Comparison of ENCODE assay signal across 1 cellular context in the genomic region with DNA sequence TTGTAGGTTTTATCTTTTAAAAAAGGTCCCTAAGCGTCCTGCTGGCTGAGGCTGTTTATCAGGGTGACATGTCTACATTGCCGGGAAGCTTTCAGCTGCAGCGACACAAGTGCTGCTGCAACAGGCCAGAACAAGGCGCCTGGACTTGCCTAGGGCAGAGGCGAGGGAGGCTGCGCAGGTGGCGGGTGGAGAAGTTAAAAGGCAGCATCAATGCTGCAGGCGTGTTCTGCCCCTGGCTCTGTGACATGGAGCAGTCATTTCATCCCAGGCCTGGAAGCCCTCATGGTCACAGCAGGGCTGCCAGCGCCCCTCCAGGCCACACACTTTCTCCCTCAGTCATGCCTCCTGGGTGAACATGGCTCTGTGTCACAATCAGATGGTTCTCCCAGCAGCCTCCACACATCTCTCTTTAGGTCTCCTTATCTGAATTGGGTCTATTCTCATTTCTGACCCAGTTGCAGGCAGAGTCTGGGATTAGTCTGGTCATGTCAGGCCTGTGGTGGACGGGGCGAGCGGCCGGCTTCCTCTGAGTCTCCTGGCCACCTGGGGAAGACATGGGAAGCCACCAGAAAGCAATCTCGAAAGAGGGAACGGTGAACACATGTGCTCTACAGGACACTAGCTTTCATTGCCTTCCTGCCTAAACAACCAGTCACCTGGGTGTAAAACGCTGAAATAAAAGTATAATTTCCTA.
TF ChIP-seq lines count a peak whose summit lies in the region.

No MANE protein-coding gene starts in this region.

TF ChIP-seq in GM23338, 12 proteins besides CTCF, POLR2A, EP300 and RAD21 (continued from another document):
- TF ChIP-seq ZNF462 (CRISPR knock-in tag; IDR thresholded peaks at IDR 0.05) (no peak), EZH2phosphoT487 (IDR thresholded peaks at IDR 0.05; ENCODE audit: unreplicated experiment) (no peak), ZNF331 (CRISPR knock-in tag; IDR thresholded peaks at IDR 0.05; ENCODE audit: low read depth) (no peak), EZH2 (IDR thresholded peaks at IDR 0.05; ENCODE audit: low read depth, unreplicated experiment) (no peak)
